8 cellular contexts compared by ENCODE assay signal in the genomic region with DNA sequence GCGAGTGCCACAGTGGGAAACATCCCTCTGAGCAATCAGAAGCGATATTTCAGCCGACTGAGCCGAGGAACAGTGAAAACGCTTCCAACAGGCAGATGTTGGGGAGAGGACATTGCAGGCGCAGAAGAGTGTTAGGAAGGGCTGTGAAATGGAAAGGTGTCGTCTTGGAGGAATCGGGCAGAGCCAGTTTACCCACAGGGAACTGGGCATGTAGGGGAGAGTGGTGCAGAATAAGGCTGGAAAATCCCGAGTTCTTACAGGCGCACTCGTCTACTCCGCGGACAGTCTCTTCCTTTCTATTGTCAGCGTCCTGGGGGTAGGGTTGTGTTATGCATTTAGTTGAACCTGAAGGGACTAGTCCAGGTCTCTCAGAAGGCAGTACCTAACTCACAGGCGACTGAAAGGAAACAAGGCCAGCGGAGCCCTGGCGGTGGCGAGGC. TPM values are rescaled to one million over a fixed set of nuclear protein-coding genes. Genes with fewer than 3 reads are reported as not detected.
DNase-seq lines count a peak whose midpoint lies in the region; ATAC-seq and TF ChIP-seq lines count a peak whose summit lies in the region.

No MANE protein-coding gene starts in this region.

- H3K4me2 ChIP-seq in mesenchymal stem cell (ENCODE audit: low read length, poor library complexity, severe bottlenecking) = peak overlapping the region; percentile 97

- no peak overlapping the region for H2BK5ac ChIP-seq in mesenchymal stem cell (ENCODE audit: low read depth, low read length, poor library complexity, severe bottlenecking)

- no peak overlapping the region for H2BK120ac ChIP-seq in mesenchymal stem cell (ENCODE audit: low read depth, low read length)

- peak overlapping the region in 1 of 2 experiments; percentile 95 for H3K14ac ChIP-seq in mesenchymal stem cell (ENCODE audit: low read length in 2 of 2)

- peak overlapping the region; percentile 81 to 99 (median 95) for H3K27ac ChIP-seq in heart right ventricle
- H3K27ac ChIP-seq in breast epithelium = peak overlapping the region; percentile 94 to 96
- peak overlapping the region; percentile 83 for H3K27ac ChIP-seq in mesenchymal stem cell (ENCODE audit: low read length, poor library complexity, severe bottlenecking)
- H3K27ac ChIP-seq in urinary bladder (ENCODE audit: low read depth) = peak overlapping the region; percentile 85

- no peaks in the 10 kb centered on the region for H3K9me3 ChIP-seq in heart right ventricle
- H3K9me3 ChIP-seq in breast epithelium = no peaks in the 10 kb centered on the region
- no peaks in the 10 kb centered on the region for H3K9me3 ChIP-seq in mesenchymal stem cell (ENCODE audit: control insufficient read depth, low read length)

- no peaks in the 10 kb centered on the region for H3K36me3 ChIP-seq in heart right ventricle
- H3K36me3 ChIP-seq in breast epithelium = no peaks in the 10 kb centered on the region
- H3K36me3 ChIP-seq in mesenchymal stem cell (ENCODE audit: control insufficient read depth in 1 of 2, insufficient read depth in 2 of 2, low read depth in 1 of 2, low read length in 2 of 2) = no peaks in the 10 kb centered on the region
- H3K36me3 ChIP-seq in urinary bladder (ENCODE audit: insufficient read depth) = no peaks in the 10 kb centered on the region

- H3K18ac ChIP-seq in mesenchymal stem cell (ENCODE audit: low read depth in 1 of 2, low read length in 2 of 2) = peak overlapping the region in 1 of 2 experiments; percentile 89

- H3K4ac ChIP-seq in mesenchymal stem cell (ENCODE audit: low read depth in 1 of 2, low read length in 2 of 2) = no peak overlapping the region

- H3K79me1 ChIP-seq in mesenchymal stem cell (replicated peaks; ENCODE audit: low read length, poor library complexity, severe bottlenecking) = no peaks in the 10 kb centered on the region

- TF ChIP-seq CTCF in heart right ventricle (IDR thresholded peaks at IDR 0.05) (peak in 1 of 9 donors; percentile 8), breast epithelium (IDR thresholded peaks at IDR 0.05) (no peak), omental fat pad (IDR thresholded peaks at IDR 0.05) (no peak)

- DNase-seq in heart right ventricle (no peak), cardiac septum (ENCODE audit: low spot score) (no peak), breast epithelium (ENCODE audit: low spot score in 2 of 2) (no peak), mesenchymal stem cell (no peak), hepatic stellate cell (ENCODE audit: low spot score) (no peak), omental fat pad (ENCODE audit: low spot score) (no peak)

- H3K27me3 ChIP-seq in heart right ventricle = no peaks in the 10 kb centered on the region
- H3K27me3 ChIP-seq in breast epithelium = no peaks in the 10 kb centered on the region
- H3K27me3 ChIP-seq in mesenchymal stem cell (ENCODE audit: control insufficient read depth in 1 of 2, insufficient read depth in 1 of 2, low read length in 2 of 2) = peaks cover 0 to 6% of the 10 kb centered on the region in 2 experiments

- no peak overlapping the region for H4K91ac ChIP-seq in mesenchymal stem cell (ENCODE audit: low read length)

- peak overlapping the region; percentile 88 for H2AFZ ChIP-seq in mesenchymal stem cell (ENCODE audit: low read depth, low read length)

- no peak overlapping the region for H2BK15ac ChIP-seq in mesenchymal stem cell (ENCODE audit: low read depth, poor library complexity, severe bottlenecking)

- WGBS in heart right ventricle, 2 donors = 35 to 40% methylated on average over 18 of the region's 18 CpGs
- WGBS in mesenchymal stem cell = 61% methylated on average over 18 of the region's 18 CpGs
- 40% methylated on average over 18 of the region's 18 CpGs for WGBS in urinary bladder

- peak overlapping the region in 1 of 2 experiments; percentile 47 for H2BK12ac ChIP-seq in mesenchymal stem cell (ENCODE audit: low read length in 2 of 2)

- ATAC-seq in heart right ventricle (peak in 2 of 8 donors; percentile 4 to 6), omental fat pad (ENCODE audit: low FRiP score) (no peak), HG03196 (IDR thresholded peaks at IDR 0.05; ENCODE audit: unreplicated experiment) (no peak)

- peaks cover 0 to 34% (median 21%) of the 10 kb centered on the region in 9 donors for H3K4me1 ChIP-seq in heart right ventricle
- peaks cover 0 to 17% of the 10 kb centered on the region in 2 donors for H3K4me1 ChIP-seq in breast epithelium
- peaks cover 11% of the 10 kb centered on the region for H3K4me1 ChIP-seq in mesenchymal stem cell (ENCODE audit: control insufficient read depth, insufficient read depth, low read depth, low read length)
- no peaks in the 10 kb centered on the region for H3K4me1 ChIP-seq in urinary bladder (ENCODE audit: insufficient read depth)

- peak overlapping the region; percentile 53 for H2AK5ac ChIP-seq in mesenchymal stem cell (ENCODE audit: low read length, severe bottlenecking)

- peak overlapping the region in 1 of 2 experiments; percentile 97 for H3K23ac ChIP-seq in mesenchymal stem cell (ENCODE audit: low read length in 2 of 2)

- H4K8ac ChIP-seq in mesenchymal stem cell (ENCODE audit: low read length) = peak overlapping the region; percentile 81

- intact Hi-C loops in heart right ventricle (cut with DNase I) (loop anchor here in 6 of 10 donors (2.0 to 5.0 kb wide), 5 partner anchors 54 to 68 kb away; a partner anchor contains a TSS), cardiac septum (cut with DNase I) (no loop called here), breast epithelium (cut with DNase I; ENCODE audit: low total_unique reads) (loop anchor here (10.0 kb wide), 1 partner anchor 54 kb away; no protein-coding TSS in a partner anchor)

- peak overlapping the region; percentile 84 for H3K9ac ChIP-seq in mesenchymal stem cell (ENCODE audit: low read length)

- TF ChIP-seq POLR2A in breast epithelium (IDR thresholded peaks at IDR 0.05) = no peak

- H3K4me3 ChIP-seq in heart right ventricle (peak overlapping the region; percentile 21 to 86 (median 80)), breast epithelium (peak overlapping the region; percentile 82 to 97 (median 89)), mesenchymal stem cell (ENCODE audit: insufficient read depth in 1 of 2, low read depth in 1 of 2, low read length in 2 of 2) (peak overlapping the region in 1 of 2 experiments; percentile 76), urinary bladder (ENCODE audit: low read depth, low read length) (peak overlapping the region; percentile 99)

RNA-seq across cellular contexts. Expression of a gene that starts 1.1 kb away (rescaled TPM):
- 100 to 1,000 TPM; 265 to 414 (median 309) TPM for total RNA-seq in heart right ventricle
- polyA plus RNA-seq in heart right ventricle = 100 to 1,000 TPM; 115 to 142 TPM
- total RNA-seq in cardiac septum = 318 TPM
- total RNA-seq in breast epithelium = 100 to 1,000 TPM; 305 to 560 (median 418) TPM
- 120 TPM for polyA plus RNA-seq in mesenchymal stem cell (2013, experiment 1 of 2)
- 123 TPM for polyA plus RNA-seq in mesenchymal stem cell (2013, experiment 2 of 2)
- total RNA-seq in urinary bladder = 217 TPM
- polyA plus RNA-seq in urinary bladder = 364 TPM
- total RNA-seq in omental fat pad = 100 to 1,000 TPM; 288 to 530 (median 485) TPM
